ENCODE assay signal across 8 cellular contexts in genomic region chr3:160564949-160565441, GRCh38. TPM values are rescaled to one million over a fixed set of nuclear protein-coding genes. Genes with fewer than 3 reads are reported as not detected.
A peak's percentile ranks its signal among the peaks of the same experiment; 100 is the strongest.
DNase-seq lines count a peak whose midpoint lies in the region; ATAC-seq and TF ChIP-seq lines count a peak whose summit lies in the region.

No MANE protein-coding gene starts in this region.

- DNase-seq in NCI-H748 (lab: John Stamatoyannopoulos, UW; ENCODE audit: unreplicated experiment), result peak; percentile 59
- DNase-seq in NCI-H748 treated with DMSO at 0.1 percent for 48 hours (lab: John Stamatoyannopoulos, UW), result no peak
- DNase-seq in NCI-H1105 (lab: John Stamatoyannopoulos, UW), result peak; percentile 63
- peak; percentile 63 to 69 for DNase-seq in activated CD4-positive, alpha-beta T cell treated with anti-CD3 and anti-CD28 coated beads, Interleukin-2, amount 50 U/mL, for 48 hours
- no peak for DNase-seq in endodermal cell
- DNase-seq in mucosa of descending colon, result peak in 2 of 3 donors; percentile 78 to 86

- H3K9ac ChIP-seq in endodermal cell (ENCODE audit: extremely low read depth, low read length, poor library complexity, severe bottlenecking), result peak overlapping the region; percentile 74

- peaks cover 17% of the 10 kb centered on the region for H3K36me3 Mint-ChIP-seq in endodermal cell (ENCODE audit: low read depth)
- H3K36me3 Mint-ChIP-seq in stimulated activated naive CD8-positive, alpha-beta T cell treated with anti-CD3 and anti-CD28 coated beads, Interleukin-15, Interleukin-2, amounts not matched to agents 100 ng/mL and 50 ng/mL, for 24 hours (ENCODE audit: low read depth), result peaks cover 52% of the 10 kb centered on the region

- WGBS in endodermal cell (ENCODE audit: insufficient coverage in 1 of 2, insufficient read length in 1 of 2), 2 experiments, result 0 to 5% methylated on average over 4 to 59 of the region's 62 CpGs

- TF ChIP-seq CTCF in endodermal cell (conservative IDR thresholded peaks at IDR 0.05) (no peak), mucosa of descending colon (IDR thresholded peaks at IDR 0.05) (no peak)

- H3K4me3 ChIP-seq in endodermal cell (ENCODE audit: low read length) (peak overlapping the region; percentile 72), mucosa of descending colon (peak overlapping the region; percentile 68)

- H3K9me3 ChIP-seq in endodermal cell (ENCODE audit: control insufficient read depth, low read length) (peaks cover 6% of the 10 kb centered on the region), mucosa of descending colon (no peaks in the 10 kb centered on the region)

- peaks cover 39% of the 10 kb centered on the region for H3K4me1 Mint-ChIP-seq in endodermal cell
- H3K4me1 Mint-ChIP-seq in stimulated activated naive CD8-positive, alpha-beta T cell treated with anti-CD3 and anti-CD28 coated beads, Interleukin-15, Interleukin-2, amounts not matched to agents 100 ng/mL and 50 ng/mL, for 24 hours (ENCODE audit: low read depth), result peaks cover 65% of the 10 kb centered on the region

- H3K27me3 ChIP-seq in endodermal cell (ENCODE audit: control insufficient read depth, insufficient read depth, low read length, poor library complexity, severe bottlenecking), result no peaks in the 10 kb centered on the region

- H3K27me3 Mint-ChIP-seq in endodermal cell (ENCODE audit: insufficient read depth), result peaks cover 4% of the 10 kb centered on the region
- no peaks in the 10 kb centered on the region for H3K27me3 Mint-ChIP-seq in stimulated activated naive CD8-positive, alpha-beta T cell treated with anti-CD3 and anti-CD28 coated beads, Interleukin-15, Interleukin-2, amounts not matched to agents 100 ng/mL and 50 ng/mL, for 24 hours

- peak overlapping the region; percentile 95 for H3K27ac ChIP-seq in endodermal cell (ENCODE audit: low read depth, low read length)

- intact Hi-C loops in mucosa of descending colon (cut with DNase I, micrococcal nuclease), result no loop called here

- H3K9me3 Mint-ChIP-seq in endodermal cell, result peaks cover 1% of the 10 kb centered on the region
- peaks cover 9% of the 10 kb centered on the region for H3K9me3 Mint-ChIP-seq in stimulated activated naive CD8-positive, alpha-beta T cell treated with anti-CD3 and anti-CD28 coated beads, Interleukin-15, Interleukin-2, amounts not matched to agents 100 ng/mL and 50 ng/mL, for 24 hours

- peak overlapping the region; percentile 93 for H3K4me3 Mint-ChIP-seq in endodermal cell
- H3K4me3 Mint-ChIP-seq in stimulated activated naive CD8-positive, alpha-beta T cell treated with anti-CD3 and anti-CD28 coated beads, Interleukin-15, Interleukin-2, amounts not matched to agents 100 ng/mL and 50 ng/mL, for 24 hours, result peak overlapping the region; percentile 97

- H3K36me3 ChIP-seq in endodermal cell (ENCODE audit: control insufficient read depth, insufficient read depth, low read length) (peaks cover 21% of the 10 kb centered on the region), mucosa of descending colon (ENCODE audit: low read depth) (no peaks in the 10 kb centered on the region)

- H3K4me1 ChIP-seq in endodermal cell (ENCODE audit: control insufficient read depth, insufficient read depth, low read length), result no peaks in the 10 kb centered on the region
- peaks cover 23% of the 10 kb centered on the region for H3K4me1 ChIP-seq in mucosa of descending colon (ENCODE audit: low read depth)

- peak overlapping the region; percentile 95 for H3K27ac Mint-ChIP-seq in endodermal cell
- peak overlapping the region; percentile 97 for H3K27ac Mint-ChIP-seq in stimulated activated naive CD8-positive, alpha-beta T cell treated with anti-CD3 and anti-CD28 coated beads, Interleukin-15, Interleukin-2, amounts not matched to agents 100 ng/mL and 50 ng/mL, for 24 hours

- ATAC-seq in HG02610 (IDR thresholded peaks at IDR 0.05; ENCODE audit: unreplicated experiment), result peak; percentile 38
- peak; percentile 78 for ATAC-seq in mucosa of descending colon

RNA-seq across cellular contexts. Expression of gene KPNA4, which starts 0.4 kb away (rescaled TPM):
- 10 to 100 TPM; 65.2 to 73.0 TPM for total RNA-seq in endodermal cell
- polyA plus RNA-seq in endodermal cell (2013, experiment 1 of 2), result 33.9 TPM
- 32.1 TPM for polyA plus RNA-seq in endodermal cell (2013, experiment 2 of 2)
- 10 to 100 TPM; 46.2 to 91.0 (median 48.1) TPM for total RNA-seq in mucosa of descending colon

Comparison
In these comparisons a context has a peak if more than half of its experiments do, and no peak if none do; other contexts are left out.
1. DNase-seq: peak in NCI-H748 (single experiment), NCI-H1105 (single experiment), activated CD4-positive, alpha-beta T cell treated with anti-CD3 and anti-CD28 coated beads, Interleukin-2, amount 50 U/mL, for 48 hours (2 of 2) and mucosa of descending colon (2 of 3); none in NCI-H748 treated with DMSO at 0.1 percent for 48 hours (single experiment) and endodermal cell (single experiment).